In genomic region chr4:75745721-75746199, GRCh38 we compare ENCODE assay signal across 20 cellular contexts. TPM values are rescaled to one million over a fixed set of nuclear protein-coding genes. Genes with fewer than 3 reads are reported as not detected.
DNase-seq lines count a peak whose midpoint lies in the region; ATAC-seq and TF ChIP-seq lines count a peak whose summit lies in the region.
"Had no signal": no experiment of that assay in that cellular context is flagged by ENCODE, and none has a peak within 500 bp of the region (broad histone marks: within the 10 kb centered on the region; RNA-seq: fewer than 3 reads in every experiment).

No MANE protein-coding gene starts in this region.

- H3K4me1 ChIP-seq in BLaER1 treated with 17β-estradiol and CSF1 and Interleukin-3, amounts not matched to agents 10 nM and 100 nM, result peaks cover 0 to 40% (median 23%) of the 10 kb centered on the region in 10 experiments; a peak in 18 of 20 replicates
- peaks cover 16% of the 10 kb centered on the region for H3K4me1 ChIP-seq in body of pancreas

- intact Hi-C loops in body of pancreas (cut with DNase I), result no loop called here

- TF ChIP-seq POLR2A in body of pancreas (IDR thresholded peaks at IDR 0.05), result no peak

- H3K27me3 Mint-ChIP-seq in HFFc6 (ENCODE audit: insufficient read depth) (no peaks in the 10 kb centered on the region), chondrocyte (ENCODE audit: low read depth) (no peaks in the 10 kb centered on the region)
- H3K27me3 Mint-ChIP-seq: activated B cell treated with CpG ODN at 0.5 μM for 24 hours; activated CD4-positive, alpha-beta memory T cell treated with anti-CD3 and anti-CD28 coated beads, Interleukin-2, amount 10 ng/mL, durations not matched to agents 7 days and 5 days; dendritic cell treated with granulocyte-macrophage colony-stimulating factor and Interleukin-4, amounts not matched to agents 40 ng/mL and 50 ng/mL, for 4 days; naive thymus-derived CD8-positive, alpha-beta T cell had no signal

- H3K4me3 ChIP-seq in BLaER1 treated with 17β-estradiol and CSF1 and Interleukin-3, amounts not matched to agents 10 nM and 100 nM, result peak overlapping the region in 1 of 10 experiments; percentile 35; a peak in 1 of 20 replicates
- H3K4me3 ChIP-seq in body of pancreas, result no peak overlapping the region
- H3K4me3 ChIP-seq: pancreas, sigmoid colon, SK-N-MC had no signal

- 0 out of 22 replicates have a peak, but pooled peaks cover 0 to 7% (median 0%) of the 10 kb centered on the region in 11 experiments for H3K9me3 ChIP-seq in BLaER1 treated with 17β-estradiol and CSF1 and Interleukin-3, amounts not matched to agents 10 nM and 100 nM (replicated peaks in 1 of 11)
- no peaks in the 10 kb centered on the region for H3K9me3 ChIP-seq in body of pancreas
- H3K9me3 ChIP-seq: pancreas, sigmoid colon had no signal

- no peaks in the 10 kb centered on the region for H3K27me3 ChIP-seq in BLaER1 treated with 17β-estradiol and CSF1 and Interleukin-3, amounts not matched to agents 10 nM and 100 nM
- H3K27me3 ChIP-seq in body of pancreas, result no peaks in the 10 kb centered on the region
- H3K27me3 ChIP-seq: brain microvascular endothelial cell, pancreas, sigmoid colon had no signal

- H3K36me3 ChIP-seq in BLaER1 treated with 17β-estradiol and CSF1 and Interleukin-3, amounts not matched to agents 10 nM and 100 nM, result peaks cover 13 to 48% (median 28%) of the 10 kb centered on the region in 11 experiments; a peak in 18 of 22 replicates
- H3K36me3 ChIP-seq in body of pancreas (replicated peaks in 1 of 2; ENCODE audit: insufficient read depth in 1 of 2, low read depth in 2 of 2), result no peaks in the 10 kb centered on the region
- H3K36me3 ChIP-seq: brain microvascular endothelial cell, pancreas, sigmoid colon had no signal

- H4K20me1 ChIP-seq in BLaER1 treated with 17β-estradiol and CSF1 and Interleukin-3, amounts not matched to agents 10 nM and 100 nM, result peaks cover 0 to 77% (median 0%) of the 10 kb centered on the region in 11 experiments; a peak in 5 of 22 replicates

- H3K4me1 Mint-ChIP-seq in HFFc6 (ENCODE audit: low read depth) (peaks cover 31% of the 10 kb centered on the region), chondrocyte (ENCODE audit: low read depth) (peaks cover 33% of the 10 kb centered on the region)
- H3K4me1 Mint-ChIP-seq: activated B cell treated with CpG ODN at 0.5 μM for 24 hours; activated CD4-positive, alpha-beta memory T cell treated with anti-CD3 and anti-CD28 coated beads, Interleukin-2, amount 10 ng/mL, durations not matched to agents 7 days and 5 days had no signal

- H3K4me2 ChIP-seq in BLaER1 treated with 17β-estradiol and CSF1 and Interleukin-3, amounts not matched to agents 10 nM and 100 nM, result peak overlapping the region in 10 of 11 experiments; percentile 5 to 81 (median 62); a peak in 18 of 22 replicates

- H3K27ac Mint-ChIP-seq in HFFc6 (peak overlapping the region; percentile 51; the same call in 1 of the 2 replicates), chondrocyte (ENCODE audit: unreplicated experiment) (peak overlapping the region; percentile 57)
- H3K27ac Mint-ChIP-seq: activated B cell treated with CpG ODN at 0.5 μM for 24 hours; activated CD4-positive, alpha-beta memory T cell treated with anti-CD3 and anti-CD28 coated beads, Interleukin-2, amount 10 ng/mL, durations not matched to agents 7 days and 5 days; dendritic cell treated with granulocyte-macrophage colony-stimulating factor and Interleukin-4, amounts not matched to agents 40 ng/mL and 50 ng/mL, for 4 days; naive thymus-derived CD8-positive, alpha-beta T cell had no signal

- peak overlapping the region in 10 of 11 experiments; percentile 38 to 81 (median 60); a peak in 18 of 22 replicates for H3K27ac ChIP-seq in BLaER1 treated with 17β-estradiol and CSF1 and Interleukin-3, amounts not matched to agents 10 nM and 100 nM
- H3K27ac ChIP-seq in body of pancreas, result no peak overlapping the region
- H3K27ac ChIP-seq: brain microvascular endothelial cell, C4-2B, pancreas, sigmoid colon, SK-N-MC had no signal

- 51 to 56% methylated on average over 9 of the region's 9 CpGs for WGBS in body of pancreas, 2 donors

- peak overlapping the region in 7 of 11 experiments; percentile 1 to 58 (median 42); a peak in 7 of 22 replicates for H3K9ac ChIP-seq in BLaER1 treated with 17β-estradiol and CSF1 and Interleukin-3, amounts not matched to agents 10 nM and 100 nM

- ATAC-seq in body of pancreas, result no peak
- no peak for ATAC-seq in HG03196 (IDR thresholded peaks at IDR 0.05; ENCODE audit: unreplicated experiment)
- ATAC-seq: naive thymus-derived CD8-positive, alpha-beta T cell had no signal

- H3K9me3 Mint-ChIP-seq in HFFc6 (no peaks in the 10 kb centered on the region), chondrocyte (ENCODE audit: low read depth) (no peaks in the 10 kb centered on the region)
- H3K9me3 Mint-ChIP-seq: activated B cell treated with CpG ODN at 0.5 μM for 24 hours; activated CD4-positive, alpha-beta memory T cell treated with anti-CD3 and anti-CD28 coated beads, Interleukin-2, amount 10 ng/mL, durations not matched to agents 7 days and 5 days; dendritic cell treated with granulocyte-macrophage colony-stimulating factor and Interleukin-4, amounts not matched to agents 40 ng/mL and 50 ng/mL, for 4 days; naive thymus-derived CD8-positive, alpha-beta T cell had no signal

- H3K36me3 Mint-ChIP-seq in HFFc6 (ENCODE audit: low read depth) (peaks cover 5% of the 10 kb centered on the region), chondrocyte (ENCODE audit: low read depth) (no peaks in the 10 kb centered on the region)

- H3K4me3 Mint-ChIP-seq in HFFc6, result no peak overlapping the region
- H3K4me3 Mint-ChIP-seq in chondrocyte (ENCODE audit: unreplicated experiment), result no peak overlapping the region
- H3K4me3 Mint-ChIP-seq: activated B cell treated with CpG ODN at 0.5 μM for 24 hours; activated CD4-positive, alpha-beta memory T cell treated with anti-CD3 and anti-CD28 coated beads, Interleukin-2, amount 10 ng/mL, durations not matched to agents 7 days and 5 days; dendritic cell treated with granulocyte-macrophage colony-stimulating factor and Interleukin-4, amounts not matched to agents 40 ng/mL and 50 ng/mL, for 4 days; naive thymus-derived CD8-positive, alpha-beta T cell had no signal

- TF ChIP-seq CTCF in HFFc6 (IDR thresholded peaks at IDR 0.05), result no peak
- no peak for TF ChIP-seq CTCF in chondrocyte (IDR thresholded peaks at IDR 0.05)
- TF ChIP-seq CTCF in body of pancreas (IDR thresholded peaks at IDR 0.05), result no peak

- DNase-seq in HFFc6 (no peak), chondrocyte (ENCODE audit: low spot score) (no peak), lung microvascular endothelial cell (ENCODE audit: low read depth in 2 of 2) (peak; percentile 62 to 82), body of pancreas (no peak), NCI-H226 (no peak)
- DNase-seq: activated B cell treated with CpG ODN at 0.5 μM for 24 hours; activated CD4-positive, alpha-beta memory T cell treated with anti-CD3 and anti-CD28 coated beads, Interleukin-2, amount 10 ng/mL, durations not matched to agents 7 days and 5 days; activated gamma-delta T cell treated with Interleukin-2 at 50 U/mL for 16 hours; naive thymus-derived CD8-positive, alpha-beta T cell; NCI-H1417 treated with DMSO at 0.1 percent for 48 hours; NCI-H524 treated with DMSO at 0.1 percent for 48 hours; pancreas; sigmoid colon; T-helper 2 cell had no signal

RNA-seq across cellular contexts. Expression of gene USO1, which starts 21.4 kb away (rescaled TPM):
- total RNA-seq in HFFc6 (2021; fragmentation: NEBNext Ultra II Directional; extraction: Animal tissue kit (Norgen Biotek cat#: 25700)), result 100 to 1,000 TPM in 1 of 6 experiments, 10 to 100 TPM in 5; 86.4 to 108 (median 95.1) TPM
- total RNA-seq in chondrocyte (85.0 to 98.4 TPM (median 86.4 TPM) in 3 replicates), lung microvascular endothelial cell (59.7 and 76.6 TPM in 2 replicates), body of pancreas (10 to 100 TPM; 57.6 to 89.7 TPM)

Comparison
In these comparisons a context has a peak if more than half of its experiments do, and no peak if none do; other contexts are left out.
1. H3K27ac ChIP-seq: peak in BLaER1 treated with 17β-estradiol and CSF1 and Interleukin-3, amounts not matched to agents 10 nM and 100 nM (10 of 11); none in body of pancreas (0 of 4).
2. DNase-seq: peak in lung microvascular endothelial cell (2 of 2); none in HFFc6 (single experiment), chondrocyte (single experiment), body of pancreas (0 of 4) and NCI-H226 (single experiment).